20 cellular contexts compared by ENCODE assay signal in genomic region chr11:659532-660085, GRCh38. TPM values are rescaled to one million over a fixed set of nuclear protein-coding genes. Genes with fewer than 3 reads are reported as not detected.
DNase-seq lines count a peak whose midpoint lies in the region; ATAC-seq and TF ChIP-seq lines count a peak whose summit lies in the region.
"Had no signal": no experiment of that assay in that cellular context is flagged by ENCODE, and none has a peak within 500 bp of the region (broad histone marks: within the 10 kb centered on the region; RNA-seq: fewer than 3 reads in every experiment).

No MANE protein-coding gene starts in this region.

- no peak overlapping the region for H3K4me3 ChIP-seq in OCI-LY1 (ENCODE audit: low read depth, low read length, poor library complexity, severe bottlenecking)

- peaks cover 26% of the 10 kb centered on the region for H3K36me3 Mint-ChIP-seq in endothelial cell (ENCODE audit: low read depth, unreplicated experiment)
- peaks cover 24% of the 10 kb centered on the region for H3K36me3 Mint-ChIP-seq in stimulated activated memory B cell treated with anti-CD40 and anti-IgM and Interleukin-4, amounts not matched to agents 10 μg/mL and 1 μg/mL and 100 μg/mL, for 72 hours

- peak; percentile 56 for ATAC-seq in stimulated activated memory B cell treated with anti-CD40 and anti-IgM and Interleukin-4, amounts not matched to agents 10 μg/mL and 1 μg/mL and 100 μg/mL, for 72 hours
- ATAC-seq in stimulated activated naive CD8-positive, alpha-beta T cell treated with anti-CD3 and anti-CD28 coated beads, Interleukin-15, Interleukin-2, amounts not matched to agents 100 U/mL and 50 U/mL, for 24 hours: no peak

- DNase-seq in GM20000 (ENCODE audit: low spot score): peak; percentile 50
- no peak for DNase-seq in endothelial cell (ENCODE audit: low spot score)
- DNase-seq in H4 (ENCODE audit: low spot score): no peak
- DNase-seq in stimulated activated naive CD8-positive, alpha-beta T cell treated with anti-CD3 and anti-CD28 coated beads, Interleukin-15, Interleukin-2, amounts not matched to agents 100 U/mL and 50 U/mL, for 24 hours: no peak
- no peak for DNase-seq in GM13976 (ENCODE audit: low spot score)
- DNase-seq: CD8-positive, alpha-beta memory T cell; Kasumi-1; NCI-H1048; NCI-H1417 treated with DMSO at 0.1 percent for 48 hours; NCI-H187; NCI-H446 treated with DMSO at 0.1 percent for 48 hours; NCI-H526 treated with DMSO at 0.1 percent for 48 hours; Right ventricle myocardium superior had no signal

- peaks cover 13% of the 10 kb centered on the region for H3K4me1 ChIP-seq in OCI-LY1 (ENCODE audit: insufficient read depth, low read length, severe bottlenecking)

- no peak for TF ChIP-seq CTCF in GM20000 (IDR thresholded peaks at IDR 0.05; ENCODE audit: extremely low read depth, missing control alignments)
- TF ChIP-seq CTCF in OCI-LY1 (IDR thresholded peaks at IDR 0.05; ENCODE audit: low read length): no peak
- no peak for TF ChIP-seq CTCF in endothelial cell (IDR thresholded peaks at IDR 0.05; ENCODE audit: unreplicated experiment)
- no peak for TF ChIP-seq CTCF in GM13976 (IDR thresholded peaks at IDR 0.05; ENCODE audit: borderline replicate concordance, control extremely low read depth, extremely low read depth, insufficient read depth, missing control alignments)

- peak overlapping the region; percentile 56 for H3K4me3 Mint-ChIP-seq in endothelial cell (ENCODE audit: unreplicated experiment)
- H3K4me3 Mint-ChIP-seq in stimulated activated memory B cell treated with anti-CD40 and anti-IgM and Interleukin-4, amounts not matched to agents 10 μg/mL and 1 μg/mL and 100 μg/mL, for 72 hours: no peak overlapping the region
- H3K4me3 Mint-ChIP-seq: CD8-positive, alpha-beta memory T cell had no signal

- no peaks in the 10 kb centered on the region for H4K20me1 ChIP-seq in OCI-LY1 (ENCODE audit: insufficient read depth, low read length)

- H3K27me3 Mint-ChIP-seq in endothelial cell (ENCODE audit: unreplicated experiment): peaks cover 7% of the 10 kb centered on the region
- no peaks in the 10 kb centered on the region for H3K27me3 Mint-ChIP-seq in stimulated activated memory B cell treated with anti-CD40 and anti-IgM and Interleukin-4, amounts not matched to agents 10 μg/mL and 1 μg/mL and 100 μg/mL, for 72 hours
- H3K27me3 Mint-ChIP-seq: CD8-positive, alpha-beta memory T cell had no signal

- H3K27ac ChIP-seq in OCI-LY1 (ENCODE audit: low read depth, low read length, poor library complexity, severe bottlenecking): no peak overlapping the region
- H3K27ac ChIP-seq: C4-2B had no signal

- no peaks in the 10 kb centered on the region for H3K79me2 ChIP-seq in OCI-LY1 (ENCODE audit: insufficient read depth, low read length)

- no peaks in the 10 kb centered on the region for H3K9me3 ChIP-seq in OCI-LY1 (ENCODE audit: low read length)

- H3F3A ChIP-seq in OCI-LY1 (ENCODE audit: insufficient read depth, low read length): no peaks in the 10 kb centered on the region

- H2AFZ ChIP-seq in OCI-LY1 (ENCODE audit: low read length): no peak overlapping the region

- H3K4me1 Mint-ChIP-seq in endothelial cell (ENCODE audit: unreplicated experiment): no peaks in the 10 kb centered on the region
- H3K4me1 Mint-ChIP-seq in stimulated activated memory B cell treated with anti-CD40 and anti-IgM and Interleukin-4, amounts not matched to agents 10 μg/mL and 1 μg/mL and 100 μg/mL, for 72 hours: peaks cover 17% of the 10 kb centered on the region

- no peaks in the 10 kb centered on the region for H3K27me3 ChIP-seq in OCI-LY1 (ENCODE audit: insufficient read depth, low read length)

- no peak overlapping the region for H3K9ac ChIP-seq in OCI-LY1 (ENCODE audit: low read length)

- H3K4me2 ChIP-seq in OCI-LY1 (ENCODE audit: low read length): peak overlapping the region; percentile 25; the same call in 1 of the 2 replicates

- in situ Hi-C loops in GM13976 (cut with MboI; ENCODE audit: low sequenced_read_pairs, unreplicated experiment): no loop called here

- peaks cover 9% of the 10 kb centered on the region; the same call in 1 of the 2 replicates for H3K36me3 ChIP-seq in OCI-LY1 (ENCODE audit: insufficient read depth, low read length)

- no peak overlapping the region for H3K27ac Mint-ChIP-seq in endothelial cell (ENCODE audit: unreplicated experiment)
- no peak overlapping the region for H3K27ac Mint-ChIP-seq in stimulated activated memory B cell treated with anti-CD40 and anti-IgM and Interleukin-4, amounts not matched to agents 10 μg/mL and 1 μg/mL and 100 μg/mL, for 72 hours

- H3K9me2 ChIP-seq in OCI-LY1 (ENCODE audit: low read depth, low read length): no peaks in the 10 kb centered on the region

- H3K9me3 Mint-ChIP-seq in endothelial cell (ENCODE audit: unreplicated experiment): no peaks in the 10 kb centered on the region
- no peaks in the 10 kb centered on the region for H3K9me3 Mint-ChIP-seq in stimulated activated memory B cell treated with anti-CD40 and anti-IgM and Interleukin-4, amounts not matched to agents 10 μg/mL and 1 μg/mL and 100 μg/mL, for 72 hours
- H3K9me3 Mint-ChIP-seq: CD8-positive, alpha-beta memory T cell had no signal

RNA-seq across cellular contexts. Expression of gene DRD4, which starts 22.5 kb away (rescaled TPM):
- 0.33 TPM for total RNA-seq in endothelial cell (ENCODE audit: unreplicated experiment)
- not detected in 2 replicates for total RNA-seq in H4 (2014; rRNA removed; shearing (Covaris generic))
- total RNA-seq: Daoy, Right ventricle myocardium superior, SK-MEL-5 had no signal

RNA-seq across cellular contexts. Expression of gene SCT, which starts 32.6 kb away (rescaled TPM):
- total RNA-seq in endothelial cell (ENCODE audit: unreplicated experiment): 1.8 TPM
- not detected in 2 replicates for total RNA-seq in H4 (2014; rRNA removed; shearing (Covaris generic))
- total RNA-seq: CD8-positive, alpha-beta memory T cell; Daoy; MCF 10A; Right ventricle myocardium superior; SK-MEL-5 had no signal

RNA-seq across cellular contexts. Expression of gene CDHR5, which starts 34.9 kb away (rescaled TPM):
- total RNA-seq in endothelial cell (ENCODE audit: unreplicated experiment): not detected
- not detected in 2 replicates for total RNA-seq in H4 (2014; rRNA removed; shearing (Covaris generic))
- total RNA-seq: CD8-positive, alpha-beta memory T cell; Daoy; H1; MCF 10A; Right ventricle myocardium superior; SK-MEL-5 had no signal

RNA-seq across cellular contexts. Expression of gene DEAF1, which starts 35.4 kb away (rescaled TPM):
- total RNA-seq in endothelial cell (ENCODE audit: unreplicated experiment): 118 TPM
- 24.9 and 29.9 TPM in 2 replicates for total RNA-seq in H4 (2014; rRNA removed; shearing (Covaris generic))

RNA-seq across cellular contexts. Expression of gene TMEM80, which starts 36.0 kb away (rescaled TPM):
- 22.9 TPM for total RNA-seq in endothelial cell (ENCODE audit: unreplicated experiment)
- total RNA-seq in H4 (2014; rRNA removed; shearing (Covaris generic)): 15.8 and 16.4 TPM in 2 replicates
